ENCODE assay signal across 10 cellular contexts in the genomic region with DNA sequence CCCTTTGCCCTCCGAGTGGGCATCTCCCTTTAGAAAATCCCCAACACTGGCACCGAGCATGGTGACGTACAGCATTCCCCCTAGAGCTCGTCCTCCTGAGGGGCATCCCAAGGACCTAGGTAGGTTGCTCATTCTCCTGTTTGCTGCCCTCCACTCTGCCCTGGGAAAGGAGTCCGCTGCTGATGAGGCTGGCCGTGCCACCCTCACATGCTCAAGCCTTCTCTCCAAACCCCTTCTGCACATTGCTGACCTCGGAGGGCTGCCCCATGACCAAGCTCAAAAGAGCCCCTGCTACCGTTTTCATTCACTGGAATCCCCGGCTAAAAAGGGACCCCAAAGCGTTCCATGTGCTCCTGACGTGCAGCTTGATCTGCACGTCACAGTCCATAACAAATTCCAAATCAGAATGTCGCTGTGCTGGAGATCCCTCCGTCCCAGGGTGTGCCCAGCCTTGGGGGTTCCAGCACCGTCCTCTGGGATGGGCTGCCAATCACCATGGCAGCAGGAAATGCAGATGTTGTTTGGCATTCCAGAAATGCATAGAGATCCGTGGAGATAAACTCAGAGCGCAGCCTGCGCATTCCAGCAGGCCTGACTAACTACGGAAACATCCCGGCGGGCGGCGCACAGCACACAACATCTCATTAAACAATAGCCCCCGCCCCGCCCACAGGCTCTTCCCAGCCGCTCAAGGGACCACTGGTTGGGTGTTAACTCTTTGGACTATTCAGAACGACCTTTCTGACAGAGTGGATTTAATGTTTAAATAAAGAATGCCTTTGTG. TPM values are rescaled to one million over a fixed set of nuclear protein-coding genes. Genes with fewer than 3 reads are reported as not detected.
DNase-seq lines count a peak whose midpoint lies in the region; ATAC-seq, FAIRE-seq and TF ChIP-seq lines count a peak whose summit lies in the region.
"Had no signal": no experiment of that assay in that cellular context is flagged by ENCODE, and none has a peak within 500 bp of the region (broad histone marks: within the 10 kb centered on the region; RNA-seq: fewer than 3 reads in every experiment).

No MANE protein-coding gene starts in this region.

- DNase-seq in A549 (ENCODE audit: low read depth in 1 of 2, low spot score in 1 of 2) = peak; percentile 94 to 97
- peak; percentile 94 for DNase-seq in dedifferentiated amniotic fluid mesenchymal stem cell (ENCODE audit: extremely low spot score)
- DNase-seq in left lung = peak; percentile 53 to 81
- DNase-seq in NCI-H2107 (lab: John Stamatoyannopoulos, UW) = no peak
- DNase-seq in midbrain (lab: John Stamatoyannopoulos, UW) = no peak
- no peak for DNase-seq in NCI-H2029 (lab: John Stamatoyannopoulos, UW)
- DNase-seq: DND-41, immature natural killer cell had no signal

- intact Hi-C loops in left lung (cut with DNase I) = no loop called here

- ATAC-seq in A549 (peak; percentile 86 to 90), left lung (peak; percentile 63), GM18873 (IDR thresholded peaks at IDR 0.05; ENCODE audit: low FRiP score, unreplicated experiment) (no peak)

- 0 out of 5 replicates have a peak, but pooled peaks of 1 of the 2 experiments have one; percentile 21 for TF ChIP-seq RAD21 in A549 (conservative IDR thresholded peaks at IDR 0.05 in 1 of 2, IDR thresholded peaks at IDR 0.05 in 1 of 2)

- peak overlapping the region; percentile 95 for H3K4me2 ChIP-seq in A549

- H3K4me1 ChIP-seq in A549 (peaks cover 70% of the 10 kb centered on the region), HUES6 (ENCODE audit: control insufficient read depth, insufficient read depth, low read length) (peaks cover 40% of the 10 kb centered on the region), left lung (peaks cover 0 to 26% of the 10 kb centered on the region in 2 donors)

- TF ChIP-seq EP300 in A549 (IDR thresholded peaks at IDR 0.05) = peak in 1 of 2 experiments; percentile 66; a peak in 1 of 5 replicates

- no peak for TF ChIP-seq POLR2A in A549 (IDR thresholded peaks at IDR 0.05; ENCODE audit: low read length)

- peaks cover 3% of the 10 kb centered on the region; the same call in 1 of the 2 replicates for H3K36me3 ChIP-seq in HUES6 (ENCODE audit: control insufficient read depth, insufficient read depth, low read length)
- peaks cover 0 to 33% of the 10 kb centered on the region in 2 donors for H3K36me3 ChIP-seq in left lung

- no peak for FAIRE-seq in A549 (lab: Jason Lieb, UNC)

- H3K27me3 ChIP-seq in HUES6 (ENCODE audit: control insufficient read depth, insufficient read depth, low read length) = no peaks in the 10 kb centered on the region
- H3K27me3 ChIP-seq in left lung = no peaks in the 10 kb centered on the region

- peak overlapping the region; percentile 92 for H3K9ac ChIP-seq in HUES6 (ENCODE audit: low read length)

- H3K4me3 ChIP-seq in A549 = peak overlapping the region; percentile 36
- peak overlapping the region; percentile 34 for H3K4me3 ChIP-seq in HUES6 (ENCODE audit: low read depth, low read length)
- H3K4me3 ChIP-seq in left lung = no peak overlapping the region

- H3K9me3 ChIP-seq in A549 = no peaks in the 10 kb centered on the region
- no peaks in the 10 kb centered on the region for H3K9me3 ChIP-seq in HUES6 (ENCODE audit: control insufficient read depth, insufficient read depth, low read depth, low read length)
- H3K9me3 ChIP-seq in left lung = no peaks in the 10 kb centered on the region

- CTCF ChIA-PET in A549 (lab: Yijun Ruan, JAX) = interaction anchor here (1.2 to 2.4 kb wide), 5 partner anchors 11 to 150 kb away, joined by 3 to 12 read pairs (median 8); no protein-coding TSS in a partner anchor

- H3K27ac ChIP-seq in A549 (peak overlapping the region; percentile 92 to 94), HUES6 (ENCODE audit: low read depth, low read length) (peak overlapping the region; percentile 92), left lung (peak overlapping the region in 1 of 2 donors; percentile 33)

- TF ChIP-seq CTCF in A549 (IDR thresholded peaks at IDR 0.05) = no peak
- no peak for TF ChIP-seq CTCF in left lung (IDR thresholded peaks at IDR 0.05)

- WGBS in A549 (ENCODE audit: missing lambda C conversion rate) = 13% methylated on average over 23 of the region's 27 CpGs

- POLR2A ChIA-PET in A549 (lab: Yijun Ruan, JAX) = interaction anchor here (0.6 to 1.9 kb wide), 3 partner anchors 25 to 112 kb away, joined by 3 to 6 read pairs (median 3); no protein-coding TSS in a partner anchor

TF ChIP-seq in A549, 52 proteins besides CTCF, POLR2A, EP300 and RAD21 (continues in another document):
- TF ChIP-seq NR3C1 (IDR thresholded peaks at IDR 0.05) (no peak), SMC3 (IDR thresholded peaks at IDR 0.05) (0 out of 3 replicates have a peak, but pooled peaks have one; percentile 10), MAFK (IDR thresholded peaks at IDR 0.05; ENCODE audit: partially characterized antibody) (no peak), HDAC2 (IDR thresholded peaks at IDR 0.05) (no peak), HOXB13 (CRISPR knock-in tag; IDR thresholded peaks at IDR 0.05; ENCODE audit: low read depth) (0 out of 2 replicates have a peak, but pooled peaks have one; percentile 21), JUNB (IDR thresholded peaks at IDR 0.05) (peak; percentile 39; the same call in 1 of the 2 replicates), HEYL (CRISPR knock-in tag; IDR thresholded peaks at IDR 0.05) (no peak), BHLHE40 (IDR thresholded peaks at IDR 0.05; ENCODE audit: low read depth, low read length) (no peak), MAZ (IDR thresholded peaks at IDR 0.05; ENCODE audit: borderline replicate concordance, low read depth, low read length) (no peak), ZFP36 (IDR thresholded peaks at IDR 0.05; ENCODE audit: borderline replicate concordance, partially characterized antibody) (no peak)
- TF ChIP-seq, protein P1, sequence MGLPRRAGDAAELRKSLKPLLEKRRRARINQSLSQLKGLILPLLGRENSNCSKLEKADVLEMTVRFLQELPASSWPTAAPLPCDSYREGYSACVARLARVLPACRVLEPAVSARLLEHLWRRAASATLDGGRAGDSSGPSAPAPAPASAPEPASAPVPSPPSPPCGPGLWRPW (IDR thresholded peaks at IDR 0.05) = no peak
- TF ChIP-seq, protein P2, sequence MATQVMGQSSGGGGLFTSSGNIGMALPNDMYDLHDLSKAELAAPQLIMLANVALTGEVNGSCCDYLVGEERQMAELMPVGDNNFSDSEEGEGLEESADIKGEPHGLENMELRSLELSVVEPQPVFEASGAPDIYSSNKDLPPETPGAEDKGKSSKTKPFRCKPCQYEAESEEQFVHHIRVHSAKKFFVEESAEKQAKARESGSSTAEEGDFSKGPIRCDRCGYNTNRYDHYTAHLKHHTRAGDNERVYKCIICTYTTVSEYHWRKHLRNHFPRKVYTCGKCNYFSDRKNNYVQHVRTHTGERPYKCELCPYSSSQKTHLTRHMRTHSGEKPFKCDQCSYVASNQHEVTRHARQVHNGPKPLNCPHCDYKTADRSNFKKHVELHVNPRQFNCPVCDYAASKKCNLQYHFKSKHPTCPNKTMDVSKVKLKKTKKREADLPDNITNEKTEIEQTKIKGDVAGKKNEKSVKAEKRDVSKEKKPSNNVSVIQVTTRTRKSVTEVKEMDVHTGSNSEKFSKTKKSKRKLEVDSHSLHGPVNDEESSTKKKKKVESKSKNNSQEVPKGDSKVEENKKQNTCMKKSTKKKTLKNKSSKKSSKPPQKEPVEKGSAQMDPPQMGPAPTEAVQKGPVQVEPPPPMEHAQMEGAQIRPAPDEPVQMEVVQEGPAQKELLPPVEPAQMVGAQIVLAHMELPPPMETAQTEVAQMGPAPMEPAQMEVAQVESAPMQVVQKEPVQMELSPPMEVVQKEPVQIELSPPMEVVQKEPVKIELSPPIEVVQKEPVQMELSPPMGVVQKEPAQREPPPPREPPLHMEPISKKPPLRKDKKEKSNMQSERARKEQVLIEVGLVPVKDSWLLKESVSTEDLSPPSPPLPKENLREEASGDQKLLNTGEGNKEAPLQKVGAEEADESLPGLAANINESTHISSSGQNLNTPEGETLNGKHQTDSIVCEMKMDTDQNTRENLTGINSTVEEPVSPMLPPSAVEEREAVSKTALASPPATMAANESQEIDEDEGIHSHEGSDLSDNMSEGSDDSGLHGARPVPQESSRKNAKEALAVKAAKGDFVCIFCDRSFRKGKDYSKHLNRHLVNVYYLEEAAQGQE (IDR thresholded peaks at IDR 0.05) = no peak
- TF ChIP-seq, protein P3, sequence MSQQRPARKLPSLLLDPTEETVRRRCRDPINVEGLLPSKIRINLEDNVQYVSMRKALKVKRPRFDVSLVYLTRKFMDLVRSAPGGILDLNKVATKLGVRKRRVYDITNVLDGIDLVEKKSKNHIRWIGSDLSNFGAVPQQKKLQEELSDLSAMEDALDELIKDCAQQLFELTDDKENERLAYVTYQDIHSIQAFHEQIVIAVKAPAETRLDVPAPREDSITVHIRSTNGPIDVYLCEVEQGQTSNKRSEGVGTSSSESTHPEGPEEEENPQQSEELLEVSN (IDR thresholded peaks at IDR 0.05; ENCODE audit: borderline replicate concordance, low read depth) = peak; percentile 25; the same call in 1 of the 2 replicates

RNA-seq across cellular contexts. Expression of a gene that starts 26.3 kb away (rescaled TPM):
- polyA plus RNA-seq in A549 (2011; rRNA removed) = 1.6 and 1.8 TPM in 2 replicates
- polyA plus RNA-seq in A549 (2012; cell fraction: cytosol; rRNA removed) = 11.3 and 16.1 TPM in 2 replicates
- 14.3 and 27.3 TPM in 2 replicates for polyA plus RNA-seq in A549 (2012; cell fraction: nucleus; rRNA removed)
- 8.2 to 10.3 TPM (median 8.9 TPM) in 3 replicates for polyA plus RNA-seq in A549 (2017; fragmentation: RNase III; extraction: RNeasy Plus Mini Kit Qiagen cat#74134 plus additional on column Dnase treatment)
- polyA minus RNA-seq in A549 (2011; rRNA and poly(A)+ RNA removed) = 0.45 and 0.58 TPM in 2 replicates
- 1 to 10 TPM; 6.7 to 7.9 TPM for total RNA-seq in left lung

RNA-seq across cellular contexts. Expression of a gene that starts 26.3 kb away (rescaled TPM):
- 4.4 and 4.5 TPM in 2 replicates for polyA plus RNA-seq in A549 (2011; rRNA removed)
- polyA plus RNA-seq in A549 (2012; cell fraction: cytosol; rRNA removed) = 4.7 and 6.4 TPM in 2 replicates
- polyA plus RNA-seq in A549 (2012; cell fraction: nucleus; rRNA removed) = 17.3 and 23.4 TPM in 2 replicates
- polyA plus RNA-seq in A549 (2017; fragmentation: RNase III; extraction: RNeasy Plus Mini Kit Qiagen cat#74134 plus additional on column Dnase treatment) = 5.1 to 5.3 TPM (median 5.1 TPM) in 3 replicates
- 7.9 and 9.6 TPM in 2 replicates for polyA minus RNA-seq in A549 (2011; rRNA and poly(A)+ RNA removed)
- 10 to 100 TPM; 21.4 to 28.0 TPM for total RNA-seq in left lung

Comparison
In these comparisons a context has a peak if more than half of its experiments do, and no peak if none do; other contexts are left out.
1. DNase-seq: peak in A549 (2 of 2), dedifferentiated amniotic fluid mesenchymal stem cell (single experiment) and left lung (2 of 2); none in NCI-H2107 (single experiment), midbrain (single experiment) and NCI-H2029 (single experiment).
2. H3K4me3 ChIP-seq: peak in A549 (single experiment) and HUES6 (single experiment); none in left lung (0 of 2).